Comparison of ENCODE assay signal across 17 cellular contexts in genomic region chr2:201621293-201621999, GRCh38.
"Had no signal": no experiment of that assay in that cellular context is flagged by ENCODE, and none has a peak within 500 bp of the region (broad histone marks: within the 10 kb centered on the region; RNA-seq: fewer than 3 reads in every experiment).

No MANE protein-coding gene starts in this region.

- H3K4me3 Mint-ChIP-seq: activated CD8-positive, alpha-beta T cell treated with anti-CD3 and anti-CD28 coated beads for 36 hours; activated naive CD8-positive, alpha-beta T cell; activated T-cell treated with anti-CD3 and anti-CD28 coated beads, Interleukin-2, amount 50 U/mL, for 4 hours; immature natural killer cell; neural crest cell had no signal

- H3K27ac ChIP-seq: breast epithelium, esophagus squamous epithelium, lower lobe of right lung had no signal

- DNase-seq: activated CD4-positive, alpha-beta T cell treated with anti-CD3 and anti-CD28 coated beads for 4 hours; activated CD8-positive, alpha-beta T cell treated with anti-CD3 and anti-CD28 coated beads for 36 hours; activated effector memory CD4-positive, alpha-beta T cell treated with anti-CD3 and anti-CD28 coated beads, Interleukin-2, amount 50 U/mL, for 16 hours; activated T-cell treated with anti-CD3 and anti-CD28 coated beads, Interleukin-2, amount 50 U/mL, for 4 hours; amniotic stem cell; esophagus squamous epithelium; foreskin melanocyte; immature natural killer cell; lower lobe of right lung; midbrain; stimulated activated CD4-positive, alpha-beta T cell treated with anti-CD3 and anti-CD28 coated beads, Interleukin-12 subunit alpha, Interleukin-12 subunit beta, amount 100 ng/mL, for 4 hours; stimulated activated CD4-positive, alpha-beta T cell treated with anti-CD3 and anti-CD28 coated beads, Interleukin-2, amount 100 ng/mL, for 24 hours; T-helper 2 cell had no signal

- H3K4me1 Mint-ChIP-seq: immature natural killer cell had no signal

- H3K4me3 ChIP-seq: breast epithelium, esophagus squamous epithelium, lower lobe of right lung had no signal

- H3K27ac Mint-ChIP-seq: activated CD8-positive, alpha-beta T cell treated with anti-CD3 and anti-CD28 coated beads for 36 hours; activated naive CD8-positive, alpha-beta T cell; immature natural killer cell had no signal

- H3K27me3 ChIP-seq: breast epithelium, esophagus squamous epithelium had no signal

- H3K27me3 Mint-ChIP-seq: activated CD8-positive, alpha-beta T cell treated with anti-CD3 and anti-CD28 coated beads for 36 hours; activated naive CD8-positive, alpha-beta T cell had no signal

- H3K36me3 ChIP-seq: breast epithelium had no signal

- H3K9me3 Mint-ChIP-seq: activated CD8-positive, alpha-beta T cell treated with anti-CD3 and anti-CD28 coated beads for 36 hours; activated T-cell treated with anti-CD3 and anti-CD28 coated beads, Interleukin-2, amount 50 U/mL, for 4 hours; immature natural killer cell had no signal

- H3K9me3 ChIP-seq: breast epithelium, esophagus squamous epithelium, lower lobe of right lung had no signal

- FAIRE-seq: colon had no signal

- H3K4me1 ChIP-seq: breast epithelium had no signal

- ATAC-seq: activated CD8-positive, alpha-beta T cell treated with anti-CD3 and anti-CD28 coated beads for 36 hours; activated T-cell treated with anti-CD3 and anti-CD28 coated beads, Interleukin-2, amount 50 U/mL, for 4 hours; lower lobe of right lung had no signal
